ENCODE assay signal across 8 cellular contexts in genomic region chr4:26020083-26020668, GRCh38.
DNase-seq lines count a peak whose midpoint lies in the region; ATAC-seq and TF ChIP-seq lines count a peak whose summit lies in the region.

No MANE protein-coding gene starts in this region.

- H3K36me3 ChIP-seq in upper lobe of left lung, result no peaks in the 10 kb centered on the region

- TF ChIP-seq EP300 in upper lobe of left lung (IDR thresholded peaks at IDR 0.05), result peak; percentile 29 to 76 (median 48)

- H3K27ac ChIP-seq in foreskin keratinocyte (no peak overlapping the region), upper lobe of left lung (peak overlapping the region; percentile 72 to 85 (median 78))

- TF ChIP-seq CTCF in foreskin keratinocyte (conservative IDR thresholded peaks at IDR 0.05), result no peak
- TF ChIP-seq CTCF in upper lobe of left lung (IDR thresholded peaks at IDR 0.05), result no peak

- peak in 1 of 4 donors; percentile 41 for TF ChIP-seq POLR2A in upper lobe of left lung (IDR thresholded peaks at IDR 0.05)

- peak in 2 of 3 donors; percentile 23 to 35 for DNase-seq in stimulated activated CD4-positive, alpha-beta T cell treated with anti-CD3 and anti-CD28 coated beads, Interleukin-12 subunit alpha, Interleukin-12 subunit beta, amount 100 ng/mL, for 48 hours (ENCODE audit: low read depth in 2 of 3, low spot score in 1 of 3)
- DNase-seq in stimulated activated CD4-positive, alpha-beta T cell treated with anti-CD3 and anti-CD28 coated beads, Interleukin-12 subunit alpha, Interleukin-12 subunit beta, amount 100 ng/mL, for 4 hours, result no peak
- peak; percentile 16 to 18 for DNase-seq in activated CD4-positive, alpha-beta T cell treated with anti-CD3 and anti-CD28 coated beads, Interleukin-2, amount 50 U/mL, for 4 hours
- DNase-seq in foreskin keratinocyte (peak; percentile 33 to 53), upper lobe of left lung (peak in 1 of 2 donors; percentile 64), medulla oblongata (ENCODE audit: extremely low spot score) (no peak), NCI-H1417 (lab: John Stamatoyannopoulos, UW) (no peak)
- no peak for DNase-seq in central memory CD4-positive, alpha-beta T cell

- peak overlapping the region in 1 of 4 donors; percentile 17 for H3K4me3 ChIP-seq in upper lobe of left lung

- no peaks in the 10 kb centered on the region for H3K4me1 ChIP-seq in foreskin keratinocyte
- H3K4me1 ChIP-seq in upper lobe of left lung, result peaks cover 0 to 31% (median 21%) of the 10 kb centered on the region in 4 donors

- no peaks in the 10 kb centered on the region for H3K9me3 ChIP-seq in upper lobe of left lung

- ATAC-seq in foreskin keratinocyte, result peak; percentile 65
- peak; percentile 74 for ATAC-seq in upper lobe of left lung (ENCODE audit: low FRiP score in 2 of 2)

- H3K27me3 ChIP-seq in foreskin keratinocyte (peaks cover 21% of the 10 kb centered on the region), upper lobe of left lung (no peaks in the 10 kb centered on the region)

- WGBS in upper lobe of left lung, 2 donors, result 37 to 43% methylated on average over 10 of the region's 10 CpGs

Comparison
In these comparisons a context has a peak if more than half of its experiments do, and no peak if none do; other contexts are left out.
1. DNase-seq: peak in stimulated activated CD4-positive, alpha-beta T cell treated with anti-CD3 and anti-CD28 coated beads, Interleukin-12 subunit alpha, Interleukin-12 subunit beta, amount 100 ng/mL, for 48 hours (2 of 3), activated CD4-positive, alpha-beta T cell treated with anti-CD3 and anti-CD28 coated beads, Interleukin-2, amount 50 U/mL, for 4 hours (2 of 2) and foreskin keratinocyte (2 of 2); none in stimulated activated CD4-positive, alpha-beta T cell treated with anti-CD3 and anti-CD28 coated beads, Interleukin-12 subunit alpha, Interleukin-12 subunit beta, amount 100 ng/mL, for 4 hours (single experiment), medulla oblongata (single experiment), central memory CD4-positive, alpha-beta T cell (single experiment) and NCI-H1417 (0 of 3).